1 cellular context compared by ENCODE assay signal in the genomic region with DNA sequence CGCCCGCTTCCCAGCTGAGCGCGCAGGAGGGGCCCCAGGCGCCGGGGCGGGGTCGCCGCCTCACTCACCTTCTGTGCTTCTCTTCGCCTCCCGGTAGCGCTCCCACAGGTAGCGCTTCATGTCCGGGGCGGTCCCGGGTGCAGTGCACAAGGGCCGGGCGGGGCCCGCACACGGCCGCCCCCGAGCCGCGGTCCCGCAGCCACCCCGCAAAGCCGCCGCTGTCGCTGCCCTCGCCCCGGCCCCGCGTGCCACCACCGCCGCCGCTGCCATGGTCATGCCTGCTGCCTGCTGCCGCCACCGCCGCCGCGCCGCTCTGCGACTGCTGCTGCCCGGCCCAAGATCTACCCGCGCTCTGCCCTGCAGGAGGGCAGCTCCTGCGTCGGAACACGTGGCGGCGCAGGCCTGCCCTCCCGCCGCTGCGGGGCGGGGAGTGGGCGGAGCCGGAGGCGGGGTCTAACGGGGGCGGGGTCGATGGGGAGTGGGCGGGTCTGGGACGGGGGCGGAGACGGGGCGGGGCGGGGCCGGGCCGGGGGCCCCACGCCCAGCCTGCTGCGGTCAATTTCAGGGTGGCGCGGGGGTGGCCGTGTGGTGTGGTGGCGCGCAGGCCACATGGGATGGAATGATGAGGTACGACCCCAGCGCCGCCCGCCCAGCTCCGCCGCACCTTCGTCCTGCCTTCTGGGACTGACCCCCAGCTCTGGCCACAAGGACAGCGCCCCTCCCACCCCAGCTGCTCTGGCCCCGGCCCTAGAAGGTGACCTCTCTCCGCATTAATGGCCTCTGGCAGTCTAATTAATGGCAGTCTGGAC.
TF ChIP-seq lines count a peak whose summit lies in the region.

Gene NT5DC3, minus strand, starts transcription at position 354 of the 809 bp plus-strand sequence. Its CDS starts 78 bp downstream, at position 276.

TF ChIP-seq in HepG2, 621 proteins besides CTCF, POLR2A, EP300 and RAD21 (continued from another document):
- TF ChIP-seq TRIM24 (CRISPR knock-in tag; IDR thresholded peaks at IDR 0.05) = no peak
- TF ChIP-seq ERF (CRISPR knock-in tag; IDR thresholded peaks at IDR 0.05) = peak; percentile 83
- no peak for TF ChIP-seq E2F1 (CRISPR knock-in tag; IDR thresholded peaks at IDR 0.05)
- no peak for TF ChIP-seq MAF1 (CRISPR knock-in tag; IDR thresholded peaks at IDR 0.05; ENCODE audit: borderline replicate concordance)
- TF ChIP-seq BCLAF1 (IDR thresholded peaks at IDR 0.05) = no peak
- no peak; the same call in 1 of the 2 replicates for TF ChIP-seq KAT7 (CRISPR knock-in tag; IDR thresholded peaks at IDR 0.05; ENCODE audit: borderline replicate concordance)
- no peak for TF ChIP-seq ZNF263 (CRISPR knock-in tag; IDR thresholded peaks at IDR 0.05)
- peak; percentile 32; the same call in 1 of the 2 replicates for TF ChIP-seq NFKB2 (CRISPR knock-in tag; IDR thresholded peaks at IDR 0.05; ENCODE audit: borderline replicate concordance)
- no peak for TF ChIP-seq XRCC5 (optimal IDR thresholded peaks at IDR 0.05; ENCODE audit: low read length)
- TF ChIP-seq, protein P1, sequence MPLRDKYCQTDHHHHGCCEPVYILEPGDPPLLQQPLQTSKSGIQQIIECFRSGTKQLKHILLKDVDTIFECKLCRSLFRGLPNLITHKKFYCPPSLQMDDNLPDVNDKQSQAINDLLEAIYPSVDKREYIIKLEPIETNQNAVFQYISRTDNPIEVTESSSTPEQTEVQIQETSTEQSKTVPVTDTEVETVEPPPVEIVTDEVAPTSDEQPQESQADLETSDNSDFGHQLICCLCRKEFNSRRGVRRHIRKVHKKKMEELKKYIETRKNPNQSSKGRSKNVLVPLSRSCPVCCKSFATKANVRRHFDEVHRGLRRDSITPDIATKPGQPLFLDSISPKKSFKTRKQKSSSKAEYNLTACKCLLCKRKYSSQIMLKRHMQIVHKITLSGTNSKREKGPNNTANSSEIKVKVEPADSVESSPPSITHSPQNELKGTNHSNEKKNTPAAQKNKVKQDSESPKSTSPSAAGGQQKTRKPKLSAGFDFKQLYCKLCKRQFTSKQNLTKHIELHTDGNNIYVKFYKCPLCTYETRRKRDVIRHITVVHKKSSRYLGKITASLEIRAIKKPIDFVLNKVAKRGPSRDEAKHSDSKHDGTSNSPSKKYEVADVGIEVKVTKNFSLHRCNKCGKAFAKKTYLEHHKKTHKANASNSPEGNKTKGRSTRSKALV (CRISPR knock-in tag; IDR thresholded peaks at IDR 0.05) = peak; percentile 3; the same call in 1 of the 2 replicates
- no peak for TF ChIP-seq SP140L (CRISPR knock-in tag; IDR thresholded peaks at IDR 0.05; ENCODE audit: borderline replicate concordance)
- TF ChIP-seq AGO2 (optimal IDR thresholded peaks at IDR 0.05; ENCODE audit: low read depth, low read length) = no peak
- TF ChIP-seq ZFX (CRISPR knock-in tag; IDR thresholded peaks at IDR 0.05; ENCODE audit: low read depth) = peak; percentile 74; the same call in 1 of the 2 replicates
- no peak for TF ChIP-seq HNRNPH1 (optimal IDR thresholded peaks at IDR 0.05; ENCODE audit: low read depth, low read length)
- TF ChIP-seq PAXIP1 (CRISPR knock-in tag; conservative IDR thresholded peaks at IDR 0.05) = no peak
- no peak for TF ChIP-seq EED (CRISPR knock-in tag; IDR thresholded peaks at IDR 0.05)
- TF ChIP-seq ZNF678 (CRISPR knock-in tag; IDR thresholded peaks at IDR 0.05) = no peak
- TF ChIP-seq ZNF275 (CRISPR knock-in tag; IDR thresholded peaks at IDR 0.05; ENCODE audit: borderline replicate concordance) = no peak
- peak; percentile 60 for TF ChIP-seq NR2C2 (CRISPR knock-in tag; IDR thresholded peaks at IDR 0.05; ENCODE audit: borderline replicate concordance)
- TF ChIP-seq, protein P2, sequence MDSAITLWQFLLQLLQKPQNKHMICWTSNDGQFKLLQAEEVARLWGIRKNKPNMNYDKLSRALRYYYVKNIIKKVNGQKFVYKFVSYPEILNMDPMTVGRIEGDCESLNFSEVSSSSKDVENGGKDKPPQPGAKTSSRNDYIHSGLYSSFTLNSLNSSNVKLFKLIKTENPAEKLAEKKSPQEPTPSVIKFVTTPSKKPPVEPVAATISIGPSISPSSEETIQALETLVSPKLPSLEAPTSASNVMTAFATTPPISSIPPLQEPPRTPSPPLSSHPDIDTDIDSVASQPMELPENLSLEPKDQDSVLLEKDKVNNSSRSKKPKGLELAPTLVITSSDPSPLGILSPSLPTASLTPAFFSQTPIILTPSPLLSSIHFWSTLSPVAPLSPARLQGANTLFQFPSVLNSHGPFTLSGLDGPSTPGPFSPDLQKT (CRISPR knock-in tag; IDR thresholded peaks at IDR 0.05; ENCODE audit: borderline replicate concordance) = no peak
- peak; percentile 78 for TF ChIP-seq IKZF4 (CRISPR knock-in tag; IDR thresholded peaks at IDR 0.05; ENCODE audit: borderline replicate concordance, low read depth, not compliant biosample characterization)
- peak; percentile 99 for TF ChIP-seq MAX (IDR thresholded peaks at IDR 0.05)
- no peak for TF ChIP-seq EHMT2 (IDR thresholded peaks at IDR 0.05; ENCODE audit: borderline replicate concordance, low read depth, low read length)
- TF ChIP-seq PHB2 (IDR thresholded peaks at IDR 0.05; ENCODE audit: partially characterized antibody) = no peak
- no peak for TF ChIP-seq ZNF567 (CRISPR knock-in tag; IDR thresholded peaks at IDR 0.05; ENCODE audit: borderline replicate concordance)
- TF ChIP-seq RFX3 (CRISPR knock-in tag; IDR thresholded peaks at IDR 0.05) = no peak
- no peak for TF ChIP-seq ZFP90 (CRISPR knock-in tag; IDR thresholded peaks at IDR 0.05; ENCODE audit: borderline replicate concordance)
- no peak for TF ChIP-seq FIP1L1 (IDR thresholded peaks at IDR 0.05; ENCODE audit: borderline replicate concordance, insufficient read depth, low read depth, low read length)
- peak; percentile 86 for TF ChIP-seq ARNTL (CRISPR knock-in tag; IDR thresholded peaks at IDR 0.05)
- TF ChIP-seq JUNB (CRISPR knock-in tag; IDR thresholded peaks at IDR 0.05; ENCODE audit: borderline replicate concordance) = no peak
- no peak for TF ChIP-seq SIX1 (CRISPR knock-in tag; IDR thresholded peaks at IDR 0.05; ENCODE audit: borderline replicate concordance)
- TF ChIP-seq ZNF264 (CRISPR knock-in tag; IDR thresholded peaks at IDR 0.05) = no peak
- TF ChIP-seq JARID2 (CRISPR knock-in tag; IDR thresholded peaks at IDR 0.05; ENCODE audit: insufficient replicate concordance) = no peak
- no peak for TF ChIP-seq ZNF362 (CRISPR knock-in tag; IDR thresholded peaks at IDR 0.05; ENCODE audit: borderline replicate concordance)
- TF ChIP-seq RBFOX2 (IDR thresholded peaks at IDR 0.05; ENCODE audit: low read depth, low read length) = peak; percentile 80
- no peak for TF ChIP-seq TEF (CRISPR knock-in tag; IDR thresholded peaks at IDR 0.05)
- TF ChIP-seq NRL (CRISPR knock-in tag; IDR thresholded peaks at IDR 0.05; ENCODE audit: borderline replicate concordance) = no peak
- TF ChIP-seq, protein P3, sequence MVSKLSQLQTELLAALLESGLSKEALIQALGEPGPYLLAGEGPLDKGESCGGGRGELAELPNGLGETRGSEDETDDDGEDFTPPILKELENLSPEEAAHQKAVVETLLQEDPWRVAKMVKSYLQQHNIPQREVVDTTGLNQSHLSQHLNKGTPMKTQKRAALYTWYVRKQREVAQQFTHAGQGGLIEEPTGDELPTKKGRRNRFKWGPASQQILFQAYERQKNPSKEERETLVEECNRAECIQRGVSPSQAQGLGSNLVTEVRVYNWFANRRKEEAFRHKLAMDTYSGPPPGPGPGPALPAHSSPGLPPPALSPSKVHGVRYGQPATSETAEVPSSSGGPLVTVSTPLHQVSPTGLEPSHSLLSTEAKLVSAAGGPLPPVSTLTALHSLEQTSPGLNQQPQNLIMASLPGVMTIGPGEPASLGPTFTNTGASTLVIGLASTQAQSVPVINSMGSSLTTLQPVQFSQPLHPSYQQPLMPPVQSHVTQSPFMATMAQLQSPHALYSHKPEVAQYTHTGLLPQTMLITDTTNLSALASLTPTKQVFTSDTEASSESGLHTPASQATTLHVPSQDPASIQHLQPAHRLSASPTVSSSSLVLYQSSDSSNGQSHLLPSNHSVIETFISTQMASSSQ (IDR thresholded peaks at IDR 0.05; ENCODE audit: low read depth) = no peak
- TF ChIP-seq, protein P3 (CRISPR knock-in tag; IDR thresholded peaks at IDR 0.05; ENCODE audit: borderline replicate concordance) = no peak
